ENCODE assay signal across 1 cellular context in genomic region chr5:122581629-122582028, GRCh38.
TF ChIP-seq lines count a peak whose summit lies in the region.

No MANE protein-coding gene starts in this region.

TF ChIP-seq in H1, 55 proteins besides CTCF, POLR2A, EP300 and RAD21 (continued from another document):
- TF ChIP-seq MAX (IDR thresholded peaks at IDR 0.05) (no peak), BCL11A (IDR thresholded peaks at IDR 0.05; ENCODE audit: low read depth in 2 of 2, low read length in 2 of 2) (no peak), ATF2 (IDR thresholded peaks at IDR 0.05; ENCODE audit: low read length) (no peak), SIRT6 (IDR thresholded peaks at IDR 0.05; ENCODE audit: low read length) (no peak), EGR1 (IDR thresholded peaks at IDR 0.05; ENCODE audit: borderline replicate concordance, low read depth, low read length) (no peak), SAP30 (IDR thresholded peaks at IDR 0.05; ENCODE audit: insufficient read depth, insufficient replicate concordance, low read length) (no peak), KDM1A (IDR thresholded peaks at IDR 0.05; ENCODE audit: borderline replicate concordance, low read length) (no peak), POLR2AphosphoS5 (IDR thresholded peaks at IDR 0.05; ENCODE audit: low read depth, low read length) (no peak)
TF ChIP-seq in H1: peak in this region for 0.
